ENCODE assay signal across 16 cellular contexts in genomic region chr20:48679011-48679410, GRCh38.
"Had no signal": no experiment of that assay in that cellular context is flagged by ENCODE, and none has a peak within 500 bp of the region (broad histone marks: within the 10 kb centered on the region; RNA-seq: fewer than 3 reads in every experiment).

No MANE protein-coding gene starts in this region.

- H3K36me3 ChIP-seq: vagina had no signal

- H3K4me3 ChIP-seq: adrenal gland, gastroesophageal sphincter, heart right ventricle, lower lobe of right lung, tibial nerve, vagina had no signal

- H3K27me3 Mint-ChIP-seq: stimulated activated naive B cell treated with anti-CD40 and anti-IgM and Interleukin-4, amounts not matched to agents 10 μg/mL and 1 μg/mL and 100 μg/mL, for 72 hours had no signal

- H3K4me3 Mint-ChIP-seq: activated naive CD4-positive, alpha-beta T cell treated with anti-CD3 and anti-CD28 coated beads for 36 hours; mesothelial cell of epicardium; stimulated activated naive B cell treated with anti-CD40 and anti-IgM and Interleukin-4, amounts not matched to agents 10 μg/mL and 1 μg/mL and 100 μg/mL, for 72 hours had no signal

- H3K9me3 Mint-ChIP-seq: activated naive CD4-positive, alpha-beta T cell treated with anti-CD3 and anti-CD28 coated beads for 36 hours; activated T-helper 2 cell treated with anti-CD3 and anti-CD28 coated beads, Interferon-gamma antibody, Interleukin-2, Interleukin-4, amounts not matched to agents 10 μg/mL and 5 μg/mL and 100 μg/mL, durations not matched to agents 14 hours and 24 hours and 36 hours; mesothelial cell of epicardium; stimulated activated naive B cell treated with anti-CD40 and anti-IgM and Interleukin-4, amounts not matched to agents 10 μg/mL and 1 μg/mL and 100 μg/mL, for 72 hours had no signal

- ATAC-seq: activated CD4-positive, CD25-positive, alpha-beta regulatory T cell treated with anti-CD3 and anti-CD28 coated beads, Interleukin-2, amount 50 U/mL, for 24 hours; gastroesophageal sphincter; heart right ventricle; left cardiac atrium; lower lobe of right lung; stimulated activated naive B cell treated with anti-CD40 and anti-IgM and Interleukin-4, amounts not matched to agents 10 μg/mL and 1 μg/mL and 100 μg/mL, for 72 hours had no signal

- H3K4me1 Mint-ChIP-seq: mesothelial cell of epicardium had no signal

- H3K27ac Mint-ChIP-seq: activated naive CD4-positive, alpha-beta T cell treated with anti-CD3 and anti-CD28 coated beads for 36 hours; activated T-helper 2 cell treated with anti-CD3 and anti-CD28 coated beads, Interferon-gamma antibody, Interleukin-2, Interleukin-4, amounts not matched to agents 10 μg/mL and 5 μg/mL and 100 μg/mL, durations not matched to agents 14 hours and 24 hours and 36 hours; mesothelial cell of epicardium; stimulated activated naive B cell treated with anti-CD40 and anti-IgM and Interleukin-4, amounts not matched to agents 10 μg/mL and 1 μg/mL and 100 μg/mL, for 72 hours had no signal

- H3K27me3 ChIP-seq: adrenal gland, gastroesophageal sphincter, heart right ventricle, tibial nerve, vagina had no signal

- H3K27ac ChIP-seq: adrenal gland, gastroesophageal sphincter, heart right ventricle, lower lobe of right lung, tibial nerve, vagina had no signal

- DNase-seq: activated CD4-positive, alpha-beta T cell treated with anti-CD3 and anti-CD28 coated beads, Interleukin-2, amount 50 U/mL, for 1 hour; activated CD8-positive, alpha-beta memory T cell treated with anti-CD3 and anti-CD28 coated beads, Interleukin-2, amount 50 U/mL, for 4 hours; activated naive CD4-positive, alpha-beta T cell treated with anti-CD3 and anti-CD28 coated beads for 36 hours; heart right ventricle; left cardiac atrium; retina; stimulated activated naive B cell treated with anti-CD40 and anti-IgM and Interleukin-4, amounts not matched to agents 10 μg/mL and 1 μg/mL and 100 μg/mL, for 72 hours; substantia nigra had no signal

- H3K9me3 ChIP-seq: adrenal gland, gastroesophageal sphincter, heart right ventricle, lower lobe of right lung, tibial nerve, vagina had no signal
